In the genomic region with DNA sequence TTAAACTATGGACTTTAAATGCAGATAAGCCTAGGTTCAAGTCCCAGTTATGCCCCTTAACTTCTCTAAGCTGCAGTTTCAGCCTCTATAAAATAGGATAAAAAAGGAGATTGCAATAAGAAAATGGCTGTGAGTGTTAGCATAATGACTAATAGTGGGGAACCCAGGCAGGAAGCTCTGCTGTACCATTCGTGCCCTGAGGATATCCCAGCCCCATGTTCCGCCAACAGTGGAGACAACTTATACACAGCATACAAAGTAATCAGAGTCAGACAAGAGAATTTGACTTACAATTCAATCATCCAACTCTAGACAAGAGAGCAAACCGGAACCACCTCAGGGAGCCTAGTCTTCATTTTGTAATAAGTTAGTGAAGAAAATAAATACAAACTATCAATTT, we compare ENCODE assay signal across 1 cellular context.
TF ChIP-seq lines count a peak whose summit lies in the region.

No MANE protein-coding gene starts in this region.

TF ChIP-seq in SK-N-SH treated with all-trans-retinoic acid at 6 μM for 48 hours, 23 proteins besides CTCF, POLR2A, EP300 and RAD21 (continued from another document):
- TF ChIP-seq, protein P1, sequence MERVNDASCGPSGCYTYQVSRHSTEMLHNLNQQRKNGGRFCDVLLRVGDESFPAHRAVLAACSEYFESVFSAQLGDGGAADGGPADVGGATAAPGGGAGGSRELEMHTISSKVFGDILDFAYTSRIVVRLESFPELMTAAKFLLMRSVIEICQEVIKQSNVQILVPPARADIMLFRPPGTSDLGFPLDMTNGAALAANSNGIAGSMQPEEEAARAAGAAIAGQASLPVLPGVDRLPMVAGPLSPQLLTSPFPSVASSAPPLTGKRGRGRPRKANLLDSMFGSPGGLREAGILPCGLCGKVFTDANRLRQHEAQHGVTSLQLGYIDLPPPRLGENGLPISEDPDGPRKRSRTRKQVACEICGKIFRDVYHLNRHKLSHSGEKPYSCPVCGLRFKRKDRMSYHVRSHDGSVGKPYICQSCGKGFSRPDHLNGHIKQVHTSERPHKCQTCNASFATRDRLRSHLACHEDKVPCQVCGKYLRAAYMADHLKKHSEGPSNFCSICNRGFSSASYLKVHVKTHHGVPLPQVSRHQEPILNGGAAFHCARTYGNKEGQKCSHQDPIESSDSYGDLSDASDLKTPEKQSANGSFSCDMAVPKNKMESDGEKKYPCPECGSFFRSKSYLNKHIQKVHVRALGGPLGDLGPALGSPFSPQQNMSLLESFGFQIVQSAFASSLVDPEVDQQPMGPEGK (CRISPR knock-in tag; IDR thresholded peaks at IDR 0.05; ENCODE audit: borderline replicate concordance) = no peak
- TF ChIP-seq BACH2 (CRISPR knock-in tag; IDR thresholded peaks at IDR 0.05; ENCODE audit: borderline replicate concordance) (no peak), ARNTL (CRISPR knock-in tag; IDR thresholded peaks at IDR 0.05; ENCODE audit: borderline replicate concordance, low read depth) (no peak), ZNF8 (CRISPR knock-in tag; IDR thresholded peaks at IDR 0.05) (no peak)
TF ChIP-seq in SK-N-SH treated with all-trans-retinoic acid at 6 μM for 48 hours: peak in this region for 0.
